In the genomic region with DNA sequence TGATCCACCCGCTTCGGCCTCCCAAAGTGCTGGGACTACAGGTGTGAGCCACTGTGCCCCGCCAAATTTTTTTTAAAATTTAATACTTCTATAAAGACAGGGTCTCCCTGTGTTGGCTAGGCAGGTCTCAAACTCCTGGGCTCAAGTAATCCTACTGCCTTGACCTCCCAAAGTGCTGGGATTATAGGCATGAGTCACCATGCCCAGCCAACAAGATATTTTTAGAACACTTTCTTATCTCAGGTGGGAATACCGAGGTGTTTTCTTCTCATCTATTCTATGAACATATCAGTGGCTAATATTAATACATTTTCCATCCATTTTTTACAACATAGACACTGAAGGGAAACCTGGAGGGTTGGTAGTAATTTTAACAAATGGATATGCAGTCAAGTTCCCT, we compare ENCODE assay signal across 17 cellular contexts. TPM values are rescaled to one million over a fixed set of nuclear protein-coding genes. Genes with fewer than 3 reads are reported as not detected.
DNase-seq lines count a peak whose midpoint lies in the region; ATAC-seq and TF ChIP-seq lines count a peak whose summit lies in the region.
"Had no signal": no experiment of that assay in that cellular context is flagged by ENCODE, and none has a peak within 500 bp of the region (broad histone marks: within the 10 kb centered on the region; RNA-seq: fewer than 3 reads in every experiment).

No MANE protein-coding gene starts in this region.

- ATAC-seq in thoracic aorta (ENCODE audit: insufficient number of reproducible peaks, low FRiP score, low read depth) = no peak
- no peak for ATAC-seq in HG03196 (IDR thresholded peaks at IDR 0.05; ENCODE audit: unreplicated experiment)
- ATAC-seq in HG03159 (IDR thresholded peaks at IDR 0.05; ENCODE audit: unreplicated experiment) = no peak
- ATAC-seq: GM12878 had no signal

- H3K27me3 ChIP-seq in ascending aorta (no peaks in the 10 kb centered on the region), thoracic aorta (replicated peaks; ENCODE audit: insufficient read depth) (no peaks in the 10 kb centered on the region)

- peak overlapping the region; percentile 35 to 75 for H3K27ac ChIP-seq in ascending aorta
- H3K27ac ChIP-seq in coronary artery = peak overlapping the region; percentile 7 to 59
- peak overlapping the region; percentile 70 to 73 for H3K27ac ChIP-seq in thoracic aorta

- H3K4me1 ChIP-seq in ascending aorta (peaks cover 0 to 7% of the 10 kb centered on the region in 2 donors), thoracic aorta (ENCODE audit: control insufficient read depth in 1 of 2, low read depth in 2 of 2) (peaks cover 7 to 17% of the 10 kb centered on the region in 2 donors)

- no peak overlapping the region for H3K4me3 Mint-ChIP-seq in nephron
- H3K4me3 Mint-ChIP-seq: B cell; CD4-positive, alpha-beta T cell; H9; HFFc6 had no signal

- H3K4me1 Mint-ChIP-seq in nephron = peaks cover 20% of the 10 kb centered on the region
- H3K4me1 Mint-ChIP-seq: B cell had no signal

- H3K27ac Mint-ChIP-seq in nephron = peak overlapping the region in 2 of 3 experiments; percentile 66 to 92
- H3K27ac Mint-ChIP-seq: B cell; CD4-positive, alpha-beta T cell; H9; HFFc6 had no signal

- peaks cover 5% of the 10 kb centered on the region for H3K27me3 Mint-ChIP-seq in nephron (ENCODE audit: low read depth)

- intact Hi-C loops in ascending aorta (cut with DNase I) = no loop called here

- H3K36me3 ChIP-seq in ascending aorta (no peaks in the 10 kb centered on the region), thoracic aorta (no peaks in the 10 kb centered on the region)

- H3K4me3 ChIP-seq in ascending aorta (no peak overlapping the region), coronary artery (no peak overlapping the region), thoracic aorta (peak overlapping the region; percentile 34)
- H3K4me3 ChIP-seq: GM12878 had no signal

- DNase-seq in ascending aorta (ENCODE audit: low spot score in 2 of 2) = no peak
- no peak for DNase-seq in coronary artery (ENCODE audit: low spot score)
- no peak for DNase-seq in thoracic aorta (ENCODE audit: low spot score)
- DNase-seq in Kasumi-1 (lab: John Stamatoyannopoulos, UW) = no peak
- DNase-seq: C1 segment of cervical spinal cord; Calu3; CD4-positive, alpha-beta T cell; DMS79; GOT3; H9; HFFc6; IMR-90 had no signal

- no peak for TF ChIP-seq CTCF in ascending aorta (IDR thresholded peaks at IDR 0.05)
- no peak for TF ChIP-seq CTCF in coronary artery (IDR thresholded peaks at IDR 0.05)
- TF ChIP-seq CTCF in nephron (IDR thresholded peaks at IDR 0.05; ENCODE audit: unreplicated experiment in 3 of 3) = no peak
- TF ChIP-seq CTCF in thoracic aorta (IDR thresholded peaks at IDR 0.05) = no peak

- H3K36me3 Mint-ChIP-seq in nephron (ENCODE audit: low read depth) = no peaks in the 10 kb centered on the region

- H3K9me3 ChIP-seq in ascending aorta (no peaks in the 10 kb centered on the region), thoracic aorta (no peaks in the 10 kb centered on the region)

- H3K9me3 Mint-ChIP-seq in nephron = peaks cover 12% of the 10 kb centered on the region
- H3K9me3 Mint-ChIP-seq: CD4-positive, alpha-beta T cell had no signal

RNA-seq across cellular contexts. Expression of gene DHRS4, which starts 38.0 kb away (rescaled TPM):
- total RNA-seq in ascending aorta (9.8 TPM), thoracic aorta (10 to 100 TPM; 18.0 to 20.6 TPM)
